11 cellular contexts compared by ENCODE assay signal in the genomic region with DNA sequence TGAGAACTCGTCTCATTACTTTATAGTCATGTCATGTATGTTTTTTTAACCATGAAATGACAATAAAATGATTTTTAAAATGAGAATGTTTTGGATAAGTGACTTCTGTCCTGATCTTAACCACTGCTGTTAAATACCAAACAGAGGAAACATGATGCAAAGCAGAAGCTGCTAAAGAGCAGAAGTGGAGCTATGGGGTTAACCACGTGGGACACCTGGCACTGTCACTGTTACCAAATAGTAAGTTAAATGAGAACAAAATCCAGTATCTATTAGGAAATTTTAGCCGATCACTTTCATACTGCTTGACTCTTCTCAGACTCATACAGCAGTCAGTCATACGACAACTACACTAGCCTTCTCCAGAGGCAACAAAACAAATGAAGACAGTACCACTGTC.
DNase-seq lines count a peak whose midpoint lies in the region; ATAC-seq, FAIRE-seq and TF ChIP-seq lines count a peak whose summit lies in the region.
"Had no signal": no experiment of that assay in that cellular context is flagged by ENCODE, and none has a peak within 500 bp of the region (broad histone marks: within the 10 kb centered on the region; RNA-seq: fewer than 3 reads in every experiment).

No MANE protein-coding gene starts in this region.

- DNase-seq in germinal center (ENCODE audit: low spot score) (peak; percentile 50), ovary (no peak), NCI-H1092 (lab: John Stamatoyannopoulos, UW) (no peak), kidney (no peak), thyroid gland (no peak)
- DNase-seq: activated CD8-positive, alpha-beta memory T cell treated with anti-CD3 and anti-CD28 coated beads, Interleukin-2, amount 50 U/mL, for 48 hours; left cardiac atrium had no signal

- FAIRE-seq in kidney (lab: Jason Lieb, UNC) = no peak
- FAIRE-seq: D721Med had no signal

- H3K4me1 ChIP-seq in ovary (ENCODE audit: insufficient read depth) = peaks cover 2% of the 10 kb centered on the region
- H3K4me1 ChIP-seq in kidney (ENCODE audit: control insufficient read depth in 1 of 2, insufficient read depth in 1 of 2, low read depth in 1 of 2, low read length in 2 of 2) = no peaks in the 10 kb centered on the region
- H3K4me1 ChIP-seq in thyroid gland = no peaks in the 10 kb centered on the region

- no peak overlapping the region for H3K4me3 ChIP-seq in ovary
- H3K4me3 ChIP-seq in kidney (ENCODE audit: low read length in 2 of 2) = no peak overlapping the region
- no peak overlapping the region for H3K4me3 ChIP-seq in thyroid gland (replicated peaks in 1 of 3)

- H3K27me3 ChIP-seq in ovary (no peaks in the 10 kb centered on the region), thyroid gland (no peaks in the 10 kb centered on the region)

- H3K36me3 ChIP-seq in ovary (no peaks in the 10 kb centered on the region), kidney (ENCODE audit: control insufficient read depth in 1 of 2, insufficient read depth in 2 of 2, low read length in 2 of 2) (peaks cover 0 to 14% of the 10 kb centered on the region in 2 donors), thyroid gland (no peaks in the 10 kb centered on the region)

- TF ChIP-seq EP300 in ovary (IDR thresholded peaks at IDR 0.05) = no peak

- TF ChIP-seq POLR2A in ovary (IDR thresholded peaks at IDR 0.05) (no peak), thyroid gland (IDR thresholded peaks at IDR 0.05) (no peak)

- 75 to 81% (median 78%) methylated on average over 4 of the region's 4 CpGs for WGBS in ovary, 3 donors
- WGBS in thyroid gland, 2 donors = 95 to 96% methylated on average over 4 of the region's 4 CpGs

- ATAC-seq in GM18870 (IDR thresholded peaks at IDR 0.05; ENCODE audit: unreplicated experiment) (peak; percentile 67), GM21737 (IDR thresholded peaks at IDR 0.05; ENCODE audit: unreplicated experiment) (peak; percentile 82), HG03354 (IDR thresholded peaks at IDR 0.05; ENCODE audit: poor library complexity, severe bottlenecking, unreplicated experiment) (peak; percentile 84)
- ATAC-seq: left cardiac atrium had no signal

- H3K27ac ChIP-seq in ovary (no peak overlapping the region), kidney (ENCODE audit: low read depth in 2 of 2, low read length in 2 of 2) (no peak overlapping the region), thyroid gland (no peak overlapping the region)

- intact Hi-C loops in ovary (cut with DNase I) = no loop called here
- intact Hi-C loops in kidney (cut with DNase I) = no loop called here
- intact Hi-C loops in thyroid gland (cut with DNase I) = no loop called here

- TF ChIP-seq CTCF in ovary (IDR thresholded peaks at IDR 0.05) = no peak
- no peak for TF ChIP-seq CTCF in kidney (IDR thresholded peaks at IDR 0.05; ENCODE audit: borderline replicate concordance, extremely low read depth, insufficient read depth)
- no peak for TF ChIP-seq CTCF in thyroid gland (IDR thresholded peaks at IDR 0.05)

- H3K9me3 ChIP-seq in ovary (no peaks in the 10 kb centered on the region), kidney (ENCODE audit: control insufficient read depth in 1 of 2, low read length in 2 of 2) (no peaks in the 10 kb centered on the region), thyroid gland (no peaks in the 10 kb centered on the region)

- H3K9ac ChIP-seq in kidney (ENCODE audit: low read length in 2 of 2) = no peak overlapping the region
